Comparison of ENCODE assay signal across 9 cellular contexts in genomic region chr3:56157693-56158092, GRCh38.
A peak's percentile ranks its signal among the peaks of the same experiment; 100 is the strongest.
DNase-seq lines count a peak whose midpoint lies in the region; ATAC-seq and TF ChIP-seq lines count a peak whose summit lies in the region.
"Had no signal": no experiment of that assay in that cellular context is flagged by ENCODE, and none has a peak within 500 bp of the region (broad histone marks: within the 10 kb centered on the region; RNA-seq: fewer than 3 reads in every experiment).

No MANE protein-coding gene starts in this region.

- TF ChIP-seq CTCF in CD14-positive monocyte (IDR thresholded peaks at IDR 0.05), result no peak
- TF ChIP-seq CTCF in OCI-LY3 (IDR thresholded peaks at IDR 0.05; ENCODE audit: low read depth, low read length), result no peak

- H2BK5ac ChIP-seq in neuronal stem cell (ENCODE audit: low read length), result no peak overlapping the region

- H3K27ac Mint-ChIP-seq in CD14-positive monocyte, result peak overlapping the region; percentile 57 to 93 (median 77)

- no peaks in the 10 kb centered on the region for H3K79me2 ChIP-seq in OCI-LY3 (ENCODE audit: low read length)

- WGBS in neuronal stem cell (ENCODE audit: extremely low coverage in 2 of 2, insufficient read length in 2 of 2, insufficient replicate concordance in 1 of 2), 2 donors, result no CpG with 5 or more reads among the region's 3 CpGs

- H4K91ac ChIP-seq in neuronal stem cell (ENCODE audit: low read depth, low read length, poor library complexity), result no peak overlapping the region

- H3K4me1 ChIP-seq in OCI-LY3 (ENCODE audit: low read length) (peaks cover 12% of the 10 kb centered on the region), neuronal stem cell (ENCODE audit: control insufficient read depth in 2 of 2, insufficient read depth in 1 of 2, low read depth in 1 of 2, low read length in 2 of 2) (peaks cover 0 to 3% of the 10 kb centered on the region in 2 donors)

- peak overlapping the region; percentile 32 to 76 for H3K4me3 Mint-ChIP-seq in CD14-positive monocyte

- H3K4me3 ChIP-seq in OCI-LY3 (ENCODE audit: low read length), result no peak overlapping the region
- H3K4me3 ChIP-seq in neuronal stem cell (ENCODE audit: low read length in 2 of 2), result no peak overlapping the region
- H3K4me3 ChIP-seq: cardiac muscle cell had no signal

- H3K18ac ChIP-seq in neuronal stem cell (ENCODE audit: low read length), result no peak overlapping the region

- H3K4ac ChIP-seq in neuronal stem cell (ENCODE audit: low read length), result no peak overlapping the region

- H3K9ac ChIP-seq in OCI-LY3 (ENCODE audit: low read length), result no peak overlapping the region
- no peak overlapping the region for H3K9ac ChIP-seq in neuronal stem cell (ENCODE audit: low read depth, low read length, poor library complexity)

- H3K27me3 ChIP-seq in OCI-LY3 (ENCODE audit: low read depth, low read length) (peaks cover 7% of the 10 kb centered on the region; the same call in 1 of the 2 replicates), neuronal stem cell (ENCODE audit: control insufficient read depth in 3 of 3, insufficient read depth in 3 of 3, low read depth in 1 of 3, low read length in 3 of 3) (no peaks in the 10 kb centered on the region)
- H3K27me3 ChIP-seq: cardiac muscle cell had no signal

- no peaks in the 10 kb centered on the region for H3K36me3 ChIP-seq in OCI-LY3 (replicated peaks; ENCODE audit: low read depth, low read length)
- no peaks in the 10 kb centered on the region for H3K36me3 ChIP-seq in neuronal stem cell (replicated peaks in 1 of 2; ENCODE audit: control insufficient read depth in 2 of 2, insufficient read depth in 2 of 2, low read length in 2 of 2)
- H3K36me3 ChIP-seq: cardiac muscle cell had no signal

- H4K20me1 ChIP-seq in OCI-LY3 (ENCODE audit: insufficient read depth, low read length), result no peaks in the 10 kb centered on the region

- H2BK15ac ChIP-seq in neuronal stem cell (ENCODE audit: low read length), result no peak overlapping the region

- no peak overlapping the region for H3K14ac ChIP-seq in neuronal stem cell (ENCODE audit: low read length)

- H3K27ac ChIP-seq in OCI-LY3 (ENCODE audit: low read length), result no peak overlapping the region
- H3K27ac ChIP-seq in neuronal stem cell (replicated peaks; ENCODE audit: low read length), result no peak overlapping the region
- H3K27ac ChIP-seq: cardiac muscle cell had no signal

- H2BK120ac ChIP-seq in neuronal stem cell (ENCODE audit: low read depth, low read length), result no peak overlapping the region

- H2BK12ac ChIP-seq in neuronal stem cell (ENCODE audit: low read length), result no peak overlapping the region

- H3K79me1 ChIP-seq in neuronal stem cell (ENCODE audit: low read depth, low read length), result no peaks in the 10 kb centered on the region

- peaks cover 0 to 8% of the 10 kb centered on the region in 2 donors for H3K36me3 Mint-ChIP-seq in CD14-positive monocyte

- no peaks in the 10 kb centered on the region for H3K9me3 ChIP-seq in OCI-LY3 (ENCODE audit: insufficient read depth, low read length)
- H3K9me3 ChIP-seq in neuronal stem cell (replicated peaks in 1 of 2; ENCODE audit: control insufficient read depth in 2 of 2, insufficient read depth in 1 of 2, low read depth in 1 of 2, low read length in 2 of 2), result peaks cover 3 to 8% of the 10 kb centered on the region in 2 donors

- peak; percentile 78 for ATAC-seq in GM21825 (IDR thresholded peaks at IDR 0.05; ENCODE audit: unreplicated experiment)

- H3K9me3 Mint-ChIP-seq in CD14-positive monocyte, result peaks cover 5 to 27% (median 21%) of the 10 kb centered on the region in 7 donors

- intact Hi-C loops in CD14-positive monocyte (cut with micrococcal nuclease), result no loop called here

- peaks cover 16% of the 10 kb centered on the region for H3K4me1 Mint-ChIP-seq in CD14-positive monocyte

- H3K4me2 ChIP-seq in OCI-LY3 (ENCODE audit: low read length) (peak overlapping the region; percentile 21), neuronal stem cell (ENCODE audit: insufficient read depth, low read length, poor library complexity, severe bottlenecking) (no peak overlapping the region)

- H2AFZ ChIP-seq in OCI-LY3 (ENCODE audit: low read depth, low read length) (no peak overlapping the region), neuronal stem cell (ENCODE audit: low read length) (no peak overlapping the region)

- H3K23ac ChIP-seq in neuronal stem cell (ENCODE audit: low read depth, low read length, poor library complexity), result no peak overlapping the region

- H3K27me3 Mint-ChIP-seq in CD14-positive monocyte (ENCODE audit: low read depth in 3 of 3), result no peaks in the 10 kb centered on the region

- DNase-seq in CD14-positive monocyte (ENCODE audit: low spot score) (peak; percentile 66), islet precursor cell (peak; percentile 57), neuronal stem cell (ENCODE audit: low spot score) (no peak), foreskin melanocyte (no peak), NCI-H446 treated with DMSO at 0.1 percent for 48 hours (lab: John Stamatoyannopoulos, UW) (no peak)
- DNase-seq in NK-92 treated with Interleukin-12 subunit alpha and Interleukin-12 subunit beta, amount 100 ng/mL, for 24 hours (lab: John Stamatoyannopoulos, UW), result no peak

- H4K8ac ChIP-seq in neuronal stem cell (ENCODE audit: low read depth, low read length), result no peak overlapping the region

- H2AK5ac ChIP-seq in neuronal stem cell (ENCODE audit: low read depth, low read length), result no peak overlapping the region

Comparison
In these comparisons a context has a peak if more than half of its experiments do, and no peak if none do; other contexts are left out.
1. DNase-seq: peak in CD14-positive monocyte (single experiment) and islet precursor cell (single experiment); none in neuronal stem cell (single experiment), foreskin melanocyte (single experiment), NCI-H446 treated with DMSO at 0.1 percent for 48 hours (single experiment) and NK-92 treated with Interleukin-12 subunit alpha and Interleukin-12 subunit beta, amount 100 ng/mL, for 24 hours (single experiment).